In genomic region chr1:11746795-11747487, GRCh38 we compare ENCODE assay signal across 1 cellular context.
TF ChIP-seq lines count a peak whose summit lies in the region.

No MANE protein-coding gene starts in this region.

TF ChIP-seq in WTC11, 78 proteins besides CTCF, POLR2A, EP300 and RAD21:
- TF ChIP-seq ZNF263 (CRISPR knock-in tag; IDR thresholded peaks at IDR 0.05; ENCODE audit: low read depth) (no peak), FOXP4 (CRISPR knock-in tag; IDR thresholded peaks at IDR 0.05) (no peak), TCF7 (CRISPR knock-in tag; IDR thresholded peaks at IDR 0.05; ENCODE audit: low read depth) (no peak), FOXP1 (CRISPR knock-in tag; IDR thresholded peaks at IDR 0.05; ENCODE audit: borderline replicate concordance) (no peak), RORB (CRISPR knock-in tag; IDR thresholded peaks at IDR 0.05) (no peak), ATF1 (CRISPR knock-in tag; IDR thresholded peaks at IDR 0.05) (no peak), ZNF232 (CRISPR knock-in tag; IDR thresholded peaks at IDR 0.05) (no peak), ZNF671 (CRISPR knock-in tag; IDR thresholded peaks at IDR 0.05) (no peak), ESRRA (CRISPR knock-in tag; IDR thresholded peaks at IDR 0.05; ENCODE audit: borderline replicate concordance) (no peak)
- TF ChIP-seq, protein P1, sequence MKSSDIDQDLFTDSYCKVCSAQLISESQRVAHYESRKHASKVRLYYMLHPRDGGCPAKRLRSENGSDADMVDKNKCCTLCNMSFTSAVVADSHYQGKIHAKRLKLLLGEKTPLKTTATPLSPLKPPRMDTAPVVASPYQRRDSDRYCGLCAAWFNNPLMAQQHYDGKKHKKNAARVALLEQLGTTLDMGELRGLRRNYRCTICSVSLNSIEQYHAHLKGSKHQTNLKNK (CRISPR knock-in tag; IDR thresholded peaks at IDR 0.05): no peak
- TF ChIP-seq, protein P2, sequence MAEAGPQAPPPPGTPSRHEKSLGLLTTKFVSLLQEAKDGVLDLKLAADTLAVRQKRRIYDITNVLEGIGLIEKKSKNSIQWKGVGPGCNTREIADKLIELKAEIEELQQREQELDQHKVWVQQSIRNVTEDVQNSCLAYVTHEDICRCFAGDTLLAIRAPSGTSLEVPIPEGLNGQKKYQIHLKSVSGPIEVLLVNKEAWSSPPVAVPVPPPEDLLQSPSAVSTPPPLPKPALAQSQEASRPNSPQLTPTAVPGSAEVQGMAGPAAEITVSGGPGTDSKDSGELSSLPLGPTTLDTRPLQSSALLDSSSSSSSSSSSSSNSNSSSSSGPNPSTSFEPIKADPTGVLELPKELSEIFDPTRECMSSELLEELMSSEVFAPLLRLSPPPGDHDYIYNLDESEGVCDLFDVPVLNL (CRISPR knock-in tag; IDR thresholded peaks at IDR 0.05; ENCODE audit: borderline replicate concordance, low read depth): no peak
- TF ChIP-seq, protein P3, sequence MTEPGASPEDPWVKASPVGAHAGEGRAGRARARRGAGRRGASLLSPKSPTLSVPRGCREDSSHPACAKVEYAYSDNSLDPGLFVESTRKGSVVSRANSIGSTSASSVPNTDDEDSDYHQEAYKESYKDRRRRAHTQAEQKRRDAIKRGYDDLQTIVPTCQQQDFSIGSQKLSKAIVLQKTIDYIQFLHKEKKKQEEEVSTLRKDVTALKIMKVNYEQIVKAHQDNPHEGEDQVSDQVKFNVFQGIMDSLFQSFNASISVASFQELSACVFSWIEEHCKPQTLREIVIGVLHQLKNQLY (CRISPR knock-in tag; IDR thresholded peaks at IDR 0.05): no peak
- TF ChIP-seq, protein P4, sequence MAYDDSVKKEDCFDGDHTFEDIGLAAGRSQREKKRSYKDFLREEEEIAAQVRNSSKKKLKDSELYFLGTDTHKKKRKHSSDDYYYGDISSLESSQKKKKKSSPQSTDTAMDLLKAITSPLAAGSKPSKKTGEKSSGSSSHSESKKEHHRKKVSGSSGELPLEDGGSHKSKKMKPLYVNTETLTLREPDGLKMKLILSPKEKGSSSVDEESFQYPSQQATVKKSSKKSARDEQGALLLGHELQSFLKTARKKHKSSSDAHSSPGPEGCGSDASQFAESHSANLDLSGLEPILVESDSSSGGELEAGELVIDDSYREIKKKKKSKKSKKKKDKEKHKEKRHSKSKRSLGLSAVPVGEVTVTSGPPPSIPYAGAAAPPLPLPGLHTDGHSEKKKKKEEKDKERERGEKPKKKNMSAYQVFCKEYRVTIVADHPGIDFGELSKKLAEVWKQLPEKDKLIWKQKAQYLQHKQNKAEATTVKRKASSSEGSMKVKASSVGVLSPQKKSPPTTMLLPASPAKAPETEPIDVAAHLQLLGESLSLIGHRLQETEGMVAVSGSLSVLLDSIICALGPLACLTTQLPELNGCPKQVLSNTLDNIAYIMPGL (CRISPR knock-in tag; IDR thresholded peaks at IDR 0.05): no peak
- TF ChIP-seq, protein P5, sequence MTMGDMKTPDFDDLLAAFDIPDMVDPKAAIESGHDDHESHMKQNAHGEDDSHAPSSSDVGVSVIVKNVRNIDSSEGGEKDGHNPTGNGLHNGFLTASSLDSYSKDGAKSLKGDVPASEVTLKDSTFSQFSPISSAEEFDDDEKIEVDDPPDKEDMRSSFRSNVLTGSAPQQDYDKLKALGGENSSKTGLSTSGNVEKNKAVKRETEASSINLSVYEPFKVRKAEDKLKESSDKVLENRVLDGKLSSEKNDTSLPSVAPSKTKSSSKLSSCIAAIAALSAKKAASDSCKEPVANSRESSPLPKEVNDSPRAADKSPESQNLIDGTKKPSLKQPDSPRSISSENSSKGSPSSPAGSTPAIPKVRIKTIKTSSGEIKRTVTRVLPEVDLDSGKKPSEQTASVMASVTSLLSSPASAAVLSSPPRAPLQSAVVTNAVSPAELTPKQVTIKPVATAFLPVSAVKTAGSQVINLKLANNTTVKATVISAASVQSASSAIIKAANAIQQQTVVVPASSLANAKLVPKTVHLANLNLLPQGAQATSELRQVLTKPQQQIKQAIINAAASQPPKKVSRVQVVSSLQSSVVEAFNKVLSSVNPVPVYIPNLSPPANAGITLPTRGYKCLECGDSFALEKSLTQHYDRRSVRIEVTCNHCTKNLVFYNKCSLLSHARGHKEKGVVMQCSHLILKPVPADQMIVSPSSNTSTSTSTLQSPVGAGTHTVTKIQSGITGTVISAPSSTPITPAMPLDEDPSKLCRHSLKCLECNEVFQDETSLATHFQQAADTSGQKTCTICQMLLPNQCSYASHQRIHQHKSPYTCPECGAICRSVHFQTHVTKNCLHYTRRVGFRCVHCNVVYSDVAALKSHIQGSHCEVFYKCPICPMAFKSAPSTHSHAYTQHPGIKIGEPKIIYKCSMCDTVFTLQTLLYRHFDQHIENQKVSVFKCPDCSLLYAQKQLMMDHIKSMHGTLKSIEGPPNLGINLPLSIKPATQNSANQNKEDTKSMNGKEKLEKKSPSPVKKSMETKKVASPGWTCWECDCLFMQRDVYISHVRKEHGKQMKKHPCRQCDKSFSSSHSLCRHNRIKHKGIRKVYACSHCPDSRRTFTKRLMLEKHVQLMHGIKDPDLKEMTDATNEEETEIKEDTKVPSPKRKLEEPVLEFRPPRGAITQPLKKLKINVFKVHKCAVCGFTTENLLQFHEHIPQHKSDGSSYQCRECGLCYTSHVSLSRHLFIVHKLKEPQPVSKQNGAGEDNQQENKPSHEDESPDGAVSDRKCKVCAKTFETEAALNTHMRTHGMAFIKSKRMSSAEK (CRISPR knock-in tag; IDR thresholded peaks at IDR 0.05; ENCODE audit: borderline replicate concordance): no peak
- TF ChIP-seq, protein P6, sequence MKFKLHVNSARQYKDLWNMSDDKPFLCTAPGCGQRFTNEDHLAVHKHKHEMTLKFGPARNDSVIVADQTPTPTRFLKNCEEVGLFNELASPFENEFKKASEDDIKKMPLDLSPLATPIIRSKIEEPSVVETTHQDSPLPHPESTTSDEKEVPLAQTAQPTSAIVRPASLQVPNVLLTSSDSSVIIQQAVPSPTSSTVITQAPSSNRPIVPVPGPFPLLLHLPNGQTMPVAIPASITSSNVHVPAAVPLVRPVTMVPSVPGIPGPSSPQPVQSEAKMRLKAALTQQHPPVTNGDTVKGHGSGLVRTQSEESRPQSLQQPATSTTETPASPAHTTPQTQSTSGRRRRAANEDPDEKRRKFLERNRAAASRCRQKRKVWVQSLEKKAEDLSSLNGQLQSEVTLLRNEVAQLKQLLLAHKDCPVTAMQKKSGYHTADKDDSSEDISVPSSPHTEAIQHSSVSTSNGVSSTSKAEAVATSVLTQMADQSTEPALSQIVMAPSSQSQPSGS (CRISPR knock-in tag; IDR thresholded peaks at IDR 0.05; ENCODE audit: borderline replicate concordance, low read depth): no peak
